Comparison of ENCODE assay signal across 17 cellular contexts in genomic region chr3:194865595-194865994, GRCh38.
DNase-seq lines count a peak whose midpoint lies in the region; ATAC-seq and TF ChIP-seq lines count a peak whose summit lies in the region.
"Had no signal": no experiment of that assay in that cellular context is flagged by ENCODE, and none has a peak within 500 bp of the region (broad histone marks: within the 10 kb centered on the region; RNA-seq: fewer than 3 reads in every experiment).

No MANE protein-coding gene starts in this region.

- DNase-seq in heart left ventricle = no peak
- DNase-seq in Right ventricle myocardium inferior (ENCODE audit: missing footprints) = no peak
- peak; percentile 23 to 87 for DNase-seq in NOMO-1 (lab: John Stamatoyannopoulos, UW; ENCODE audit: unreplicated experiment in 2 of 2)
- peak; percentile 9 for DNase-seq in dermis blood vessel endothelial cell
- no peak for DNase-seq in upper lobe of right lung
- DNase-seq in NCI-H2196 treated with DMSO at 0.1 percent for 48 hours (lab: John Stamatoyannopoulos, UW; ENCODE audit: unreplicated experiment) = no peak
- DNase-seq: DND-41, H9, NCI-H1048, NCI-H1436 treated with DMSO at 0.1 percent for 48 hours, NCI-H2081, NCI-H2227 treated with DMSO at 0.1 percent for 48 hours, NCI-H524, RPMI8226 had no signal

- ATAC-seq in heart left ventricle (no peak), Right ventricle myocardium inferior (no peak), upper lobe of right lung (no peak), HG03432 (IDR thresholded peaks at IDR 0.05; ENCODE audit: unreplicated experiment) (no peak), GM19397 (IDR thresholded peaks at IDR 0.05; ENCODE audit: unreplicated experiment) (no peak)

- no peak overlapping the region for H3K4me3 ChIP-seq in heart left ventricle
- H3K4me3 ChIP-seq in upper lobe of right lung = no peak overlapping the region
- H3K4me3 ChIP-seq: BLaER1 treated with 17β-estradiol and CSF1 and Interleukin-3, amounts not matched to agents 10 nM and 100 nM had no signal

- H3K4me1 ChIP-seq in heart left ventricle = peaks cover 3 to 47% (median 27%) of the 10 kb centered on the region in 12 donors
- peaks cover 20% of the 10 kb centered on the region for H3K4me1 ChIP-seq in upper lobe of right lung

- intact Hi-C loops in heart left ventricle (cut with DNase I) (loop anchor here in 7 of 10 donors (5.0 to 10.0 kb wide), 5 partner anchors 67 to 239 kb away; partner anchors contain the start of gene FAM43A (in 5 of the 7)), Right ventricle myocardium inferior (cut with DNase I) (loop anchor here (5.0 kb wide), 2 partner anchors 38 to 67 kb away; no protein-coding TSS in a partner anchor), upper lobe of right lung (cut with DNase I) (no loop called here)

- TF ChIP-seq CTCF in heart left ventricle (IDR thresholded peaks at IDR 0.05) = no peak
- TF ChIP-seq CTCF in upper lobe of right lung (IDR thresholded peaks at IDR 0.05) = no peak

- H3K36me3 ChIP-seq in heart left ventricle (no peaks in the 10 kb centered on the region), upper lobe of right lung (no peaks in the 10 kb centered on the region)
- H3K36me3 ChIP-seq: BLaER1 treated with 17β-estradiol and CSF1 and Interleukin-3, amounts not matched to agents 10 nM and 100 nM had no signal

- H3K9me3 ChIP-seq in heart left ventricle = peaks cover 0 to 8% (median 0%) of the 10 kb centered on the region in 12 donors
- H3K9me3 ChIP-seq in upper lobe of right lung = no peaks in the 10 kb centered on the region

- 76 to 90% (median 79%) methylated on average over 2 of the region's 2 CpGs for WGBS in heart left ventricle, 4 donors

- H3K27ac ChIP-seq in heart left ventricle = peak overlapping the region in 8 of 12 donors; percentile 5 to 61 (median 35)
- peak overlapping the region; percentile 30 for H3K27ac ChIP-seq in upper lobe of right lung

- no peak for TF ChIP-seq POLR2A in heart left ventricle (IDR thresholded peaks at IDR 0.05)

- H3K27me3 ChIP-seq in heart left ventricle (no peaks in the 10 kb centered on the region), upper lobe of right lung (no peaks in the 10 kb centered on the region)
- H3K27me3 ChIP-seq: BLaER1 treated with 17β-estradiol and CSF1 and Interleukin-3, amounts not matched to agents 10 nM and 100 nM had no signal

Comparison
In these comparisons a context has a peak if more than half of its experiments do, and no peak if none do; other contexts are left out.
1. DNase-seq: peak in NOMO-1 (2 of 2) and dermis blood vessel endothelial cell (single experiment); none in heart left ventricle (0 of 5), Right ventricle myocardium inferior (single experiment), upper lobe of right lung (single experiment) and NCI-H2196 treated with DMSO at 0.1 percent for 48 hours (single experiment).